20 cellular contexts compared by ENCODE assay signal in the genomic region with DNA sequence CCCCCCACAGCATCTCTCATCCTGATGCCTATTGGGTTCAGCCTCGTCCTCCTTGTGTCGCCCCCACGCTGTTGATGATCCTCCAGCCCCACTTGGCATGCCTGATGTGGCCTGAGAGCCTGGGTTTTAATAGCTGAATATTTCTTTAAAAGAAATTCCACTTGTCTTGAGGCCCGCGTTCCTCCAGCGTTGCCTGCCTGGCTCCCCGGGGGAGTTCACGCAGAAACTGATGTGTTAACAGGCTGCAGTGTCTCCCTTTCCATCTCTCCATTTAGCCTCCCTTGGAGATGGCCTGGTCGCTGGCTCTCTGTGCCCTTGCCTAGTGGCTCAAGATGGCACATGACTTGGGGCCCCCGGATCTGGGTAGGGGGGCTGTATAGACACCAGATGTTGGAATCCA. TPM values are rescaled to one million over a fixed set of nuclear protein-coding genes. Genes with fewer than 3 reads are reported as not detected.
A peak's percentile ranks its signal among the peaks of the same experiment; 100 is the strongest.
DNase-seq lines count a peak whose midpoint lies in the region; ATAC-seq, FAIRE-seq and TF ChIP-seq lines count a peak whose summit lies in the region.
"Had no signal": no experiment of that assay in that cellular context is flagged by ENCODE, and none has a peak within 500 bp of the region (broad histone marks: within the 10 kb centered on the region; RNA-seq: fewer than 3 reads in every experiment).

No MANE protein-coding gene starts in this region.

- no peak overlapping the region for H2AFZ ChIP-seq in osteoblast (ENCODE audit: low read length)

- TF ChIP-seq POLR2A in A549 (IDR thresholded peaks at IDR 0.05; ENCODE audit: low read length), result no peak

- WGBS in A549 (ENCODE audit: missing lambda C conversion rate), result 74% methylated on average over 8 of the region's 10 CpGs

- H3K27me3 Mint-ChIP-seq in HFFc6 (ENCODE audit: insufficient read depth) (peaks cover 5% of the 10 kb centered on the region), glutamatergic neuron (ENCODE audit: unreplicated experiment) (peaks cover 2% of the 10 kb centered on the region)
- H3K27me3 Mint-ChIP-seq: CD4-positive, CD25-positive, alpha-beta regulatory T cell had no signal

- TF ChIP-seq RAD21 in A549 (conservative IDR thresholded peaks at IDR 0.05 in 1 of 2, IDR thresholded peaks at IDR 0.05 in 1 of 2), result no peak

- CTCF ChIA-PET in A549 (lab: Yijun Ruan, JAX), result no interaction called here

- H3K27ac ChIP-seq in A549 (peak overlapping the region; percentile 86 to 89; a peak in 5 of 6 replicates), osteoblast (ENCODE audit: low read depth, low read length) (peak overlapping the region; percentile 98), tibial artery (no peak overlapping the region)
- H3K27ac ChIP-seq: 22Rv1 had no signal

- intact Hi-C loops in tibial artery (cut with DNase I; ENCODE audit: low total_unique reads), result no loop called here

- peaks cover 1% of the 10 kb centered on the region; the same call in 1 of the 3 replicates for H3K9me3 ChIP-seq in A549
- H3K9me3 ChIP-seq in osteoblast (ENCODE audit: low read depth, low read length), result peaks cover under 1% of the 10 kb centered on the region
- peaks cover 0 to 16% (median 13%) of the 10 kb centered on the region in 3 donors for H3K9me3 ChIP-seq in tibial artery
- H3K9me3 ChIP-seq: BE2C had no signal

- POLR2A ChIA-PET in A549 (lab: Yijun Ruan, JAX), result no interaction called here

- H3K27me3 ChIP-seq in osteoblast (ENCODE audit: insufficient read depth, low read length) (no peaks in the 10 kb centered on the region), tibial artery (peaks cover 0 to 58% of the 10 kb centered on the region in 2 donors)
- H3K27me3 ChIP-seq: BE2C had no signal

- H3K36me3 Mint-ChIP-seq in HFFc6 (ENCODE audit: low read depth) (0 out of 2 replicates have a peak, but pooled peaks cover 7% of the 10 kb centered on the region), glutamatergic neuron (ENCODE audit: unreplicated experiment) (peaks cover 10% of the 10 kb centered on the region)

- H3K4me1 ChIP-seq in A549 (peaks cover 59% of the 10 kb centered on the region), osteoblast (ENCODE audit: insufficient read depth, low read length) (peaks cover 51% of the 10 kb centered on the region), tibial artery (no peaks in the 10 kb centered on the region)
- H3K4me1 ChIP-seq: BE2C had no signal

- TF ChIP-seq CTCF in A549 (IDR thresholded peaks at IDR 0.05), result no peak
- TF ChIP-seq CTCF in HFFc6 (IDR thresholded peaks at IDR 0.05), result no peak
- no peak for TF ChIP-seq CTCF in glutamatergic neuron (IDR thresholded peaks at IDR 0.05; ENCODE audit: partially characterized antibody, unreplicated experiment)
- no peak for TF ChIP-seq CTCF in osteoblast (IDR thresholded peaks at IDR 0.05; ENCODE audit: extremely low read depth, low read depth, low read length)
- TF ChIP-seq CTCF in tibial artery (IDR thresholded peaks at IDR 0.05), result no peak

- H3K27ac Mint-ChIP-seq in HFFc6 (peak overlapping the region; percentile 94; the same call in 1 of the 2 replicates), glutamatergic neuron (ENCODE audit: unreplicated experiment) (no peak overlapping the region)
- H3K27ac Mint-ChIP-seq: CD4-positive, CD25-positive, alpha-beta regulatory T cell; CD8-positive, alpha-beta memory T cell had no signal

- no peak for ATAC-seq in A549
- ATAC-seq: HCT116, HepG2 had no signal

- no peak overlapping the region for H3K4me3 Mint-ChIP-seq in HFFc6
- H3K4me3 Mint-ChIP-seq in glutamatergic neuron (ENCODE audit: unreplicated experiment), result no peak overlapping the region
- H3K4me3 Mint-ChIP-seq: CD4-positive, CD25-positive, alpha-beta regulatory T cell; CD8-positive, alpha-beta memory T cell had no signal

- no peaks in the 10 kb centered on the region for H3K79me2 ChIP-seq in osteoblast (ENCODE audit: insufficient read depth, low read length)

- no peak for FAIRE-seq in A549 (lab: Jason Lieb, UNC)
- FAIRE-seq: G401.6, GM12891, HepG2 had no signal

- H3K9me3 Mint-ChIP-seq in HFFc6 (peaks cover 6% of the 10 kb centered on the region), glutamatergic neuron (ENCODE audit: unreplicated experiment) (peaks cover 5% of the 10 kb centered on the region)

- no peak overlapping the region for H3K4me2 ChIP-seq in A549
- peak overlapping the region; percentile 26 for H3K4me2 ChIP-seq in osteoblast (ENCODE audit: insufficient read depth, low read length)

- H3K36me3 ChIP-seq in osteoblast (ENCODE audit: insufficient read depth, low read length), result no peaks in the 10 kb centered on the region
- H3K36me3 ChIP-seq in tibial artery, result peaks cover 0 to 4% (median 0%) of the 10 kb centered on the region in 3 donors
- H3K36me3 ChIP-seq: BE2C had no signal

- no peaks in the 10 kb centered on the region for H4K20me1 ChIP-seq in osteoblast (ENCODE audit: insufficient read depth, low read length)

- no peak for TF ChIP-seq EP300 in A549 (IDR thresholded peaks at IDR 0.05)

- H3K4me1 Mint-ChIP-seq in HFFc6 (ENCODE audit: low read depth), result peaks cover 53% of the 10 kb centered on the region
- H3K4me1 Mint-ChIP-seq in glutamatergic neuron (ENCODE audit: low read depth, unreplicated experiment), result peaks cover 4% of the 10 kb centered on the region
- H3K4me1 Mint-ChIP-seq: CD4-positive, CD25-positive, alpha-beta regulatory T cell; CD8-positive, alpha-beta memory T cell had no signal

- DNase-seq in A549 (ENCODE audit: low read depth in 1 of 2, low spot score in 1 of 2) (no peak), HFFc6 (no peak), glutamatergic neuron (peak; percentile 40), osteoblast (ENCODE audit: insufficient read length, low spot score, missing footprints) (no peak), tibial artery (no peak), amygdala (lab: John Stamatoyannopoulos, UW) (no peak), NCI-H446 (lab: John Stamatoyannopoulos, UW) (no peak), SHP77 (lab: John Stamatoyannopoulos, UW) (no peak)
- DNase-seq: BE2C; C1 segment of cervical spinal cord; CD4-positive, CD25-positive, alpha-beta regulatory T cell; CD8-positive, alpha-beta memory T cell; COR-L47; GOT3; H7 had no signal

- H3K4me3 ChIP-seq in A549 (no peak overlapping the region), osteoblast (ENCODE audit: insufficient read depth, low read length) (no peak overlapping the region), tibial artery (no peak overlapping the region)

TF ChIP-seq in A549, 52 proteins besides CTCF, POLR2A, EP300 and RAD21:
- TF ChIP-seq PHF8 (IDR thresholded peaks at IDR 0.05; ENCODE audit: borderline replicate concordance, low read depth) (no peak), NR3C1 (IDR thresholded peaks at IDR 0.05) (no peak), CHD2 (IDR thresholded peaks at IDR 0.05; ENCODE audit: low read length, partially characterized antibody) (no peak), MYC (IDR thresholded peaks at IDR 0.05; ENCODE audit: borderline replicate concordance, low read length) (no peak), NPAS2 (CRISPR knock-in tag; IDR thresholded peaks at IDR 0.05; ENCODE audit: borderline replicate concordance) (no peak)
- TF ChIP-seq, protein P1, sequence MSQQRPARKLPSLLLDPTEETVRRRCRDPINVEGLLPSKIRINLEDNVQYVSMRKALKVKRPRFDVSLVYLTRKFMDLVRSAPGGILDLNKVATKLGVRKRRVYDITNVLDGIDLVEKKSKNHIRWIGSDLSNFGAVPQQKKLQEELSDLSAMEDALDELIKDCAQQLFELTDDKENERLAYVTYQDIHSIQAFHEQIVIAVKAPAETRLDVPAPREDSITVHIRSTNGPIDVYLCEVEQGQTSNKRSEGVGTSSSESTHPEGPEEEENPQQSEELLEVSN (IDR thresholded peaks at IDR 0.05; ENCODE audit: borderline replicate concordance, low read depth), result no peak
- TF ChIP-seq, protein P2, sequence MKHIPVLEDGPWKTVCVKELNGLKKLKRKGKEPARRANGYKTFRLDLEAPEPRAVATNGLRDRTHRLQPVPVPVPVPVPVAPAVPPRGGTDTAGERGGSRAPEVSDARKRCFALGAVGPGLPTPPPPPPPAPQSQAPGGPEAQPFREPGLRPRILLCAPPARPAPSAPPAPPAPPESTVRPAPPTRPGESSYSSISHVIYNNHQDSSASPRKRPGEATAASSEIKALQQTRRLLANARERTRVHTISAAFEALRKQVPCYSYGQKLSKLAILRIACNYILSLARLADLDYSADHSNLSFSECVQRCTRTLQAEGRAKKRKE (CRISPR knock-in tag; IDR thresholded peaks at IDR 0.05; ENCODE audit: low read depth), result no peak

RNA-seq across cellular contexts. Expression of a gene that starts 9.4 kb away (rescaled TPM):
- polyA plus RNA-seq in A549 (2011; rRNA removed), result 0.30 and 0.34 TPM in 2 replicates
- polyA plus RNA-seq in A549 (2012; cell fraction: cytosol; rRNA removed), result 1.2 and 2.3 TPM in 2 replicates
- 2.3 and 2.4 TPM in 2 replicates for polyA plus RNA-seq in A549 (2012; cell fraction: nucleus; rRNA removed)
- 1.0 to 1.5 TPM (median 1.3 TPM) in 3 replicates for polyA plus RNA-seq in A549 (2017; fragmentation: RNase III; extraction: RNeasy Plus Mini Kit Qiagen cat#74134 plus additional on column Dnase treatment)
- polyA minus RNA-seq in A549 (2011; rRNA and poly(A)+ RNA removed), result 0.29 and 0.83 TPM in 2 replicates
- total RNA-seq in HFFc6 (2021; fragmentation: NEBNext Ultra II Directional; extraction: Animal tissue kit (Norgen Biotek cat#: 25700)), result under 1 TPM in 2 of 6 experiments, not detected in 4; 0.12 to 0.14 TPM
- not detected for total RNA-seq in glutamatergic neuron (ENCODE audit: unreplicated experiment)
- not detected in 2 replicates for total RNA-seq in osteoblast
- total RNA-seq: CD4-positive, CD25-positive, alpha-beta regulatory T cell; CD8-positive, alpha-beta memory T cell had no signal
- polyA plus RNA-seq: CD4-positive, CD25-positive, alpha-beta regulatory T cell; CD8-positive, alpha-beta memory T cell had no signal

Comparison
In these comparisons a context has a peak if more than half of its experiments do, and no peak if none do; other contexts are left out.
1. H3K27ac ChIP-seq: peak in A549 (2 of 2) and osteoblast (single experiment); none in tibial artery (0 of 2).